8 cellular contexts compared by ENCODE assay signal in genomic region chr3:32500880-32501784, GRCh38.
DNase-seq lines count a peak whose midpoint lies in the region; ATAC-seq and TF ChIP-seq lines count a peak whose summit lies in the region.

No MANE protein-coding gene starts in this region.

- DNase-seq in AML-193 (lab: John Stamatoyannopoulos, UW) (peak; percentile 42 to 48), KBM-7 (peak; percentile 45), cardiac fibroblast (ENCODE audit: low read depth in 2 of 2) (peak in 1 of 2 donors; percentile 23), cortex of kidney (lab: John Stamatoyannopoulos, UW) (no peak), NCI-H128 (lab: John Stamatoyannopoulos, UW; ENCODE audit: unreplicated experiment) (no peak), RPMI8226 (no peak)

- no peaks in the 10 kb centered on the region for H3K9me3 ChIP-seq in muscle layer of colon (ENCODE audit: low read length)

- H3K9ac ChIP-seq in muscle layer of colon (ENCODE audit: low read length): peak overlapping the region; percentile 70

- peaks cover 16% of the 10 kb centered on the region for H3K4me1 ChIP-seq in muscle layer of colon (ENCODE audit: insufficient read depth, low read length)

- H3K27ac ChIP-seq in muscle layer of colon (ENCODE audit: low read depth, low read length): peak overlapping the region; percentile 98

- TF ChIP-seq CTCF in cardiac fibroblast (IDR thresholded peaks at IDR 0.05; ENCODE audit: low read depth, low read length): no peak

- no peaks in the 10 kb centered on the region for H3K36me3 ChIP-seq in muscle layer of colon (ENCODE audit: insufficient read depth, low read length)

- no peaks in the 10 kb centered on the region for H3K27me3 ChIP-seq in muscle layer of colon (ENCODE audit: control insufficient read depth in 1 of 2, insufficient read depth in 2 of 2, low read length in 2 of 2)

- in situ Hi-C loops in KBM-7 (cut with MboI; ENCODE audit: low pct_unique_long_range_greater_than_20kb, low sequenced_read_pairs): loop anchor here (10.0 kb wide), 1 partner anchor 164 kb away; no protein-coding TSS in a partner anchor

- no peak for ATAC-seq in HG02852 (IDR thresholded peaks at IDR 0.05; ENCODE audit: unreplicated experiment)

- H3K4me3 ChIP-seq in cardiac fibroblast (replicated peaks in 1 of 2; ENCODE audit: low read depth in 2 of 2, low read length in 2 of 2) (peak overlapping the region; percentile 73 to 85), muscle layer of colon (ENCODE audit: low read depth in 1 of 2, low read length in 2 of 2) (peak overlapping the region; percentile 77 to 92)

Comparison
In these comparisons a context has a peak if more than half of its experiments do, and no peak if none do; other contexts are left out.
1. DNase-seq: peak in AML-193 (2 of 2) and KBM-7 (single experiment); none in cortex of kidney (single experiment), NCI-H128 (single experiment) and RPMI8226 (single experiment).